Comparison of ENCODE assay signal across 10 cellular contexts in genomic region chr11:75403037-75403436, GRCh38. TPM values are rescaled to one million over a fixed set of nuclear protein-coding genes. Genes with fewer than 3 reads are reported as not detected.
DNase-seq lines count a peak whose midpoint lies in the region; ATAC-seq and TF ChIP-seq lines count a peak whose summit lies in the region.
"Had no signal": no experiment of that assay in that cellular context is flagged by ENCODE, and none has a peak within 500 bp of the region (broad histone marks: within the 10 kb centered on the region; RNA-seq: fewer than 3 reads in every experiment).

No MANE protein-coding gene starts in this region.

- no peak overlapping the region for H3K27ac Mint-ChIP-seq in neural crest cell (ENCODE audit: unreplicated experiment)

- H3K36me3 ChIP-seq in HUES48 (ENCODE audit: control insufficient read depth, insufficient read depth, low read length), result peaks cover 76% of the 10 kb centered on the region
- peaks cover 70% of the 10 kb centered on the region for H3K36me3 ChIP-seq in adipocyte (ENCODE audit: control insufficient read depth, insufficient read depth, low read length, severe bottlenecking)

- peak overlapping the region; percentile 94 for H3K4me3 Mint-ChIP-seq in neural crest cell

- H3K9me3 ChIP-seq in HUES48 (ENCODE audit: control insufficient read depth, insufficient read depth, low read length) (no peaks in the 10 kb centered on the region), adipocyte (ENCODE audit: control insufficient read depth, low read length) (no peaks in the 10 kb centered on the region)

- peak overlapping the region; percentile 15 for H3K27ac ChIP-seq in HUES48 (ENCODE audit: low read depth, low read length)

- TF ChIP-seq CTCF in neural crest cell (conservative IDR thresholded peaks at IDR 0.05), result no peak

- H3K4me1 Mint-ChIP-seq in neural crest cell, result peaks cover 51% of the 10 kb centered on the region

- H3K4me1 ChIP-seq in HUES48 (ENCODE audit: control insufficient read depth, insufficient read depth, low read length), result peaks cover 9% of the 10 kb centered on the region
- H3K4me1 ChIP-seq in adipocyte (ENCODE audit: control insufficient read depth, insufficient read depth, low read length), result peaks cover 25% of the 10 kb centered on the region

- no peak for ATAC-seq in HG03025 (IDR thresholded peaks at IDR 0.05; ENCODE audit: low FRiP score, unreplicated experiment)

- peak; percentile 36 for DNase-seq in NCI-H82 (lab: John Stamatoyannopoulos, UW)
- no peak for DNase-seq in NCI-H82 treated with DMSO at 0.1 percent for 48 hours (lab: John Stamatoyannopoulos, UW; ENCODE audit: unreplicated experiment)
- DNase-seq in adipocyte (ENCODE audit: low read depth), result no peak
- no peak for DNase-seq in neural crest cell (ENCODE audit: low read depth, low spot score)
- no peak for DNase-seq in nucleus accumbens (lab: John Stamatoyannopoulos, UW)
- no peak for DNase-seq in NCI-H1092 (lab: John Stamatoyannopoulos, UW)
- DNase-seq: effector CD4-positive, alpha-beta T cell; stimulated activated CD4-positive, alpha-beta T cell treated with anti-CD3 and anti-CD28 coated beads, Interleukin-4, amount 100 ng/mL, for 24 hours had no signal

- no peak overlapping the region for H3K4me3 ChIP-seq in HUES48 (ENCODE audit: low read depth, low read length)
- H3K4me3 ChIP-seq in adipocyte (ENCODE audit: low read length), result no peak overlapping the region

- H3K27me3 ChIP-seq in HUES48 (ENCODE audit: control insufficient read depth, insufficient read depth, low read length) (no peaks in the 10 kb centered on the region), adipocyte (replicated peaks; ENCODE audit: control insufficient read depth, insufficient read depth, low read length) (no peaks in the 10 kb centered on the region)

- peaks cover 6% of the 10 kb centered on the region for H3K27me3 Mint-ChIP-seq in neural crest cell (ENCODE audit: low read depth)

- H3K9ac ChIP-seq in HUES48 (ENCODE audit: low read depth, low read length), result no peak overlapping the region
- H3K9ac ChIP-seq in adipocyte (ENCODE audit: low read length), result peak overlapping the region; percentile 18

- peaks cover 3% of the 10 kb centered on the region for H3K9me3 Mint-ChIP-seq in neural crest cell

- H3K36me3 Mint-ChIP-seq in neural crest cell (ENCODE audit: low read depth), result peaks cover 46% of the 10 kb centered on the region

RNA-seq across cellular contexts. Expression of gene RPS3, which starts 3.7 kb away (rescaled TPM):
- 3,598 and 3,664 TPM in 2 replicates for total RNA-seq in neural crest cell

RNA-seq across cellular contexts. Expression of gene KLHL35, which starts 30.0 kb away (rescaled TPM):
- 9.4 and 11.6 TPM in 2 replicates for total RNA-seq in neural crest cell

RNA-seq across cellular contexts. Expression of gene ARRB1, which starts 51.6 kb away (rescaled TPM):
- 53.8 and 56.5 TPM in 2 replicates for total RNA-seq in neural crest cell
